In the genomic region with DNA sequence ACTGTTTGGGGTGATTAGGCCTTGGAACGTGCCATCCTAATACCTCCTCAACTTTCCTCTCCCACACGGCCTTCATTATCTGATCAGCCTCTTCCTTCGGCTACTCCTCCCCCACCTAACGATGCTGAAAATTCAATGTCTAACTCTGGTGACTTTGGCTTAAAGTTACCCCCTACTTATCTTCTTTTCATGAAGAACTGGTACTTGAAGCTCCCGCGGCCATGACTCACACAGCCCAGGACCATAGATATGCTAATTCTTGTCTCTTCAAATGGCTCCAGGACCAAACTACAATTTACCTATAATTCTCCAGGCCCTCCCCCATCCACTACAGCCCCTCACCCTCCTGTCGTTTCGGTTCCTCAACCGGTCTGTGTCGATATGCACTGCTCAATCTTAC, we compare ENCODE assay signal across 25 cellular contexts. TPM values are rescaled to one million over a fixed set of nuclear protein-coding genes. Genes with fewer than 3 reads are reported as not detected.
DNase-seq lines count a peak whose midpoint lies in the region; FAIRE-seq and TF ChIP-seq lines count a peak whose summit lies in the region.
"Had no signal": no experiment of that assay in that cellular context is flagged by ENCODE, and none has a peak within 500 bp of the region (broad histone marks: within the 10 kb centered on the region; RNA-seq: fewer than 3 reads in every experiment).

No MANE protein-coding gene starts in this region.

- no peak overlapping the region for H3K18ac ChIP-seq in neuronal stem cell (ENCODE audit: low read length)

- H3K4me3 Mint-ChIP-seq in activated naive CD4-positive, alpha-beta T cell treated with anti-CD3 and anti-CD28 coated beads, Interleukin-2, amount 10 ng/mL, durations not matched to agents 7 days and 5 days: no peak overlapping the region
- H3K4me3 Mint-ChIP-seq: B cell; CD4-positive, CD25-positive, alpha-beta regulatory T cell; CD8-positive, alpha-beta T cell had no signal

- no peak for DNase-seq in activated naive CD4-positive, alpha-beta T cell treated with anti-CD3 and anti-CD28 coated beads, Interleukin-2, amount 10 ng/mL, durations not matched to agents 7 days and 5 days
- no peak for DNase-seq in activated naive CD4-positive, alpha-beta T cell treated with Interleukin-2 at 50 U/mL for 16 hours
- DNase-seq in bronchial epithelial cell (ENCODE audit: low read depth) (no peak), neuronal stem cell (ENCODE audit: low spot score) (no peak), inferior parietal cortex (ENCODE audit: extremely low spot score) (no peak), NCI-H146 treated with DMSO at 0.1 percent for 48 hours (lab: John Stamatoyannopoulos, UW; ENCODE audit: unreplicated experiment) (no peak)
- no peak for DNase-seq in stimulated activated CD8-positive, alpha-beta memory T cell treated with anti-CD3 and anti-CD28 coated beads, Interleukin-4, amount 100 ng/mL, for 48 hours
- DNase-seq: Caco-2; CD4-positive, CD25-positive, alpha-beta regulatory T cell; CD8-positive, alpha-beta T cell; DMS153; DND-41; GDM1; GM23248; H7; HCEC 1CT had no signal

- H2BK15ac ChIP-seq in neuronal stem cell (ENCODE audit: low read length): no peak overlapping the region

- no peak overlapping the region for H3K14ac ChIP-seq in neuronal stem cell (ENCODE audit: low read length)

- 37% methylated on average over 10 of the region's 10 CpGs for WGBS in HUES64
- no CpG with 5 or more reads among the region's 10 CpGs for WGBS in neuronal stem cell (ENCODE audit: extremely low coverage in 2 of 2, insufficient read length in 2 of 2, insufficient replicate concordance in 1 of 2), 2 donors

- CTCF ChIA-PET in activated naive CD4-positive, alpha-beta T cell treated with anti-CD3 and anti-CD28 coated beads, Interleukin-2, amount 10 ng/mL, durations not matched to agents 7 days and 5 days (lab: Charles Lee): interaction anchor here (1.5 kb wide), 1 partner anchor 10 kb away, joined by 7 read pairs; no protein-coding TSS in a partner anchor

- peak overlapping the region; percentile 25 for H3K27ac Mint-ChIP-seq in activated naive CD4-positive, alpha-beta T cell treated with anti-CD3 and anti-CD28 coated beads, Interleukin-2, amount 10 ng/mL, durations not matched to agents 7 days and 5 days
- H3K27ac Mint-ChIP-seq: B cell; CD8-positive, alpha-beta T cell had no signal

- peak overlapping the region; percentile 45 for H2AFZ ChIP-seq in neuronal stem cell (ENCODE audit: low read length)
- H2AFZ ChIP-seq: GM23248 had no signal

- peaks cover 40% of the 10 kb centered on the region for H3K27me3 Mint-ChIP-seq in activated naive CD4-positive, alpha-beta T cell treated with anti-CD3 and anti-CD28 coated beads, Interleukin-2, amount 10 ng/mL, durations not matched to agents 7 days and 5 days

- peak; percentile 13 for FAIRE-seq in bronchial epithelial cell (lab: Jason Lieb, UNC)
- FAIRE-seq: A204.1, GM12878, GM19239, H1 had no signal

- H3K4me1 Mint-ChIP-seq in activated naive CD4-positive, alpha-beta T cell treated with anti-CD3 and anti-CD28 coated beads, Interleukin-2, amount 10 ng/mL, durations not matched to agents 7 days and 5 days: no peaks in the 10 kb centered on the region
- H3K4me1 Mint-ChIP-seq: B cell; CD4-positive, CD25-positive, alpha-beta regulatory T cell had no signal

- no peak overlapping the region for H3K9ac ChIP-seq in HUES64 (ENCODE audit: low read depth, low read length)
- H3K9ac ChIP-seq in neuronal stem cell (ENCODE audit: low read depth, low read length, poor library complexity): no peak overlapping the region
- H3K9ac ChIP-seq: BLaER1, GM23248 had no signal

- H3K4me1 ChIP-seq in HUES64 (ENCODE audit: insufficient read depth, low read length) (no peaks in the 10 kb centered on the region), neuronal stem cell (ENCODE audit: control insufficient read depth in 2 of 2, insufficient read depth in 1 of 2, low read depth in 1 of 2, low read length in 2 of 2) (no peaks in the 10 kb centered on the region)
- H3K4me1 ChIP-seq: BLaER1, Caco-2 had no signal

- H2AK5ac ChIP-seq in neuronal stem cell (ENCODE audit: low read depth, low read length): no peak overlapping the region

- H2BK120ac ChIP-seq in neuronal stem cell (ENCODE audit: low read depth, low read length): no peak overlapping the region

- no peak for TF ChIP-seq CTCF in bronchial epithelial cell (IDR thresholded peaks at IDR 0.05; ENCODE audit: insufficient read depth, low read length, severe bottlenecking)

- H3K27ac ChIP-seq in HUES64 (ENCODE audit: low read depth, low read length) (peak overlapping the region; percentile 77; the same call in 1 of the 2 replicates), neuronal stem cell (replicated peaks; ENCODE audit: low read length) (no peak overlapping the region)
- H3K27ac ChIP-seq: 22Rv1, BLaER1, C4-2B, GM23248 had no signal

- no peak overlapping the region for H4K91ac ChIP-seq in neuronal stem cell (ENCODE audit: low read depth, low read length, poor library complexity)

- no peak overlapping the region for H3K4ac ChIP-seq in neuronal stem cell (ENCODE audit: low read length)

- H3K9me3 ChIP-seq in HUES64 (ENCODE audit: insufficient read depth, low read depth, low read length) (peaks cover 31% of the 10 kb centered on the region), neuronal stem cell (replicated peaks in 1 of 2; ENCODE audit: control insufficient read depth in 2 of 2, insufficient read depth in 1 of 2, low read depth in 1 of 2, low read length in 2 of 2) (peaks cover 2 to 20% of the 10 kb centered on the region in 2 donors)

- H3K4me2 ChIP-seq in neuronal stem cell (ENCODE audit: insufficient read depth, low read length, poor library complexity, severe bottlenecking): no peak overlapping the region
- H3K4me2 ChIP-seq: BLaER1 had no signal

- H3K36me3 ChIP-seq in HUES64 (ENCODE audit: insufficient read depth, low read length) (no peaks in the 10 kb centered on the region), bronchial epithelial cell (ENCODE audit: control insufficient read depth, insufficient read depth, low read length) (no peaks in the 10 kb centered on the region), neuronal stem cell (replicated peaks in 1 of 2; ENCODE audit: control insufficient read depth in 2 of 2, insufficient read depth in 2 of 2, low read length in 2 of 2) (no peaks in the 10 kb centered on the region)
- H3K36me3 ChIP-seq: BLaER1 had no signal

- H2BK5ac ChIP-seq in neuronal stem cell (ENCODE audit: low read length): no peak overlapping the region

- H3K27me3 ChIP-seq in HUES64 (ENCODE audit: insufficient read depth, low read length): no peaks in the 10 kb centered on the region
- H3K27me3 ChIP-seq in bronchial epithelial cell (ENCODE audit: control insufficient read depth, insufficient read depth, low read length): no peaks in the 10 kb centered on the region
- H3K27me3 ChIP-seq in neuronal stem cell (ENCODE audit: control insufficient read depth in 3 of 3, insufficient read depth in 3 of 3, low read depth in 1 of 3, low read length in 3 of 3): peaks cover 0 to 3% (median 0%) of the 10 kb centered on the region in 3 experiments
- H3K27me3 ChIP-seq: BLaER1 had no signal

- H3K36me3 Mint-ChIP-seq in activated naive CD4-positive, alpha-beta T cell treated with anti-CD3 and anti-CD28 coated beads, Interleukin-2, amount 10 ng/mL, durations not matched to agents 7 days and 5 days: peaks cover 8% of the 10 kb centered on the region

- peaks cover 50% of the 10 kb centered on the region for H3K9me3 Mint-ChIP-seq in activated naive CD4-positive, alpha-beta T cell treated with anti-CD3 and anti-CD28 coated beads, Interleukin-2, amount 10 ng/mL, durations not matched to agents 7 days and 5 days

- no peak overlapping the region for H3K4me3 ChIP-seq in HUES64 (ENCODE audit: low read length)
- H3K4me3 ChIP-seq in bronchial epithelial cell (ENCODE audit: low read depth, low read length): no peak overlapping the region
- no peak overlapping the region for H3K4me3 ChIP-seq in neuronal stem cell (ENCODE audit: low read length in 2 of 2)
- H3K4me3 ChIP-seq: BLaER1, GM12878, GM23248 had no signal

- H4K8ac ChIP-seq in neuronal stem cell (ENCODE audit: low read depth, low read length): no peak overlapping the region

- no peak overlapping the region for H2BK12ac ChIP-seq in neuronal stem cell (ENCODE audit: low read length)

- H3K79me1 ChIP-seq in neuronal stem cell (ENCODE audit: low read depth, low read length): no peaks in the 10 kb centered on the region

- H3K23ac ChIP-seq in neuronal stem cell (ENCODE audit: low read depth, low read length, poor library complexity): no peak overlapping the region

RNA-seq across cellular contexts. Expression of gene AZIN2, which starts 15.7 kb away (rescaled TPM):
- 1.00 TPM for polyA plus RNA-seq in HUES64 (2013, experiment 1 of 2)
- polyA plus RNA-seq in HUES64 (2013, experiment 2 of 2): 1.1 TPM
- total RNA-seq in bronchial epithelial cell: 1.3 and 1.5 TPM in 2 replicates
- 5.9 TPM for polyA plus RNA-seq in neuronal stem cell (2013, experiment 1 of 2)
- polyA plus RNA-seq in neuronal stem cell (2013, experiment 2 of 2): 6.1 TPM

RNA-seq across cellular contexts. Expression of gene AK2, which starts 28.6 kb away (rescaled TPM):
- polyA plus RNA-seq in HUES64 (2013, experiment 1 of 2): 101 TPM
- polyA plus RNA-seq in HUES64 (2013, experiment 2 of 2): 94.8 TPM
- 81.9 and 173 TPM in 2 replicates for total RNA-seq in bronchial epithelial cell
- 47.7 TPM for polyA plus RNA-seq in neuronal stem cell (2013, experiment 1 of 2)
- 46.5 TPM for polyA plus RNA-seq in neuronal stem cell (2013, experiment 2 of 2)
